ENCODE assay signal across 12 cellular contexts in genomic region chr16:85136213-85136704, GRCh38. TPM values are rescaled to one million over a fixed set of nuclear protein-coding genes. Genes with fewer than 3 reads are reported as not detected.
DNase-seq lines count a peak whose midpoint lies in the region; ATAC-seq and TF ChIP-seq lines count a peak whose summit lies in the region.
"Had no signal": no experiment of that assay in that cellular context is flagged by ENCODE, and none has a peak within 500 bp of the region (broad histone marks: within the 10 kb centered on the region; RNA-seq: fewer than 3 reads in every experiment).

No MANE protein-coding gene starts in this region.

- H3K27me3 ChIP-seq in OCI-LY3 (ENCODE audit: low read depth, low read length) = 0 out of 2 replicates have a peak, but pooled peaks cover 14% of the 10 kb centered on the region
- no peaks in the 10 kb centered on the region for H3K27me3 ChIP-seq in parathyroid adenoma (ENCODE audit: control insufficient read depth, insufficient read depth, low read length)

- DNase-seq in ELF-1 (ENCODE audit: low read depth, low spot score) (peak; percentile 54), fibroblast of villous mesenchyme (ENCODE audit: low read depth) (peak; percentile 81), NCI-H345 treated with DMSO at 0.1 percent for 48 hours (lab: John Stamatoyannopoulos, UW; ENCODE audit: unreplicated experiment) (no peak), epidermal melanocyte (ENCODE audit: insufficient read length, low spot score) (no peak), SW 1271 (lab: John Stamatoyannopoulos, UW) (no peak)
- DNase-seq: activated naive CD4-positive, alpha-beta T cell; CD4-positive, CD25-positive, alpha-beta regulatory T cell had no signal

- TF ChIP-seq CTCF in OCI-LY3 (IDR thresholded peaks at IDR 0.05; ENCODE audit: low read depth, low read length) (no peak), fibroblast of villous mesenchyme (IDR thresholded peaks at IDR 0.05; ENCODE audit: insufficient read depth, low read depth, low read length) (no peak), parathyroid adenoma (IDR thresholded peaks at IDR 0.05) (no peak)

- H3K4me1 ChIP-seq in OCI-LY3 (ENCODE audit: low read length) (peaks cover 16% of the 10 kb centered on the region), parathyroid adenoma (peaks cover 17% of the 10 kb centered on the region)

- ATAC-seq in GM18870 (IDR thresholded peaks at IDR 0.05; ENCODE audit: unreplicated experiment) = no peak

- no peaks in the 10 kb centered on the region for H3K36me3 ChIP-seq in OCI-LY3 (replicated peaks; ENCODE audit: low read depth, low read length)
- H3K36me3 ChIP-seq in parathyroid adenoma (ENCODE audit: control insufficient read depth, insufficient read depth, low read length) = no peaks in the 10 kb centered on the region

- H3K9me3 ChIP-seq in OCI-LY3 (ENCODE audit: insufficient read depth, low read length) (no peaks in the 10 kb centered on the region), parathyroid adenoma (ENCODE audit: control insufficient read depth, low read length) (no peaks in the 10 kb centered on the region)

- H3K9ac ChIP-seq in OCI-LY3 (ENCODE audit: low read length) (peak overlapping the region; percentile 19; the same call in 1 of the 2 replicates), parathyroid adenoma (no peak overlapping the region)

- H3K4me3 ChIP-seq in OCI-LY3 (ENCODE audit: low read length) (peak overlapping the region; percentile 51), fibroblast of villous mesenchyme (ENCODE audit: low read depth, low read length) (no peak overlapping the region), parathyroid adenoma (ENCODE audit: low read depth, low read length) (peak overlapping the region; percentile 45)
- H3K4me3 ChIP-seq: SK-N-MC had no signal

- H3K79me2 ChIP-seq in OCI-LY3 (ENCODE audit: low read length) (no peaks in the 10 kb centered on the region), parathyroid adenoma (no peaks in the 10 kb centered on the region)

- H3K27ac ChIP-seq in OCI-LY3 (ENCODE audit: low read length) (peak overlapping the region; percentile 19), parathyroid adenoma (peak overlapping the region; percentile 80)
- H3K27ac ChIP-seq: SK-N-MC had no signal

- H3K4me2 ChIP-seq in OCI-LY3 (ENCODE audit: low read length) (peak overlapping the region; percentile 53), parathyroid adenoma (ENCODE audit: low read length) (peak overlapping the region; percentile 76)

- H4K20me1 ChIP-seq in OCI-LY3 (ENCODE audit: insufficient read depth, low read length) = no peaks in the 10 kb centered on the region

- H2AFZ ChIP-seq in OCI-LY3 (ENCODE audit: low read depth, low read length) (peak overlapping the region; percentile 56), parathyroid adenoma (peak overlapping the region; percentile 84)

RNA-seq across cellular contexts. Expression of gene CIBAR2, which starts 24.0 kb away (rescaled TPM):
- total RNA-seq in fibroblast of villous mesenchyme = not detected in 2 replicates
- total RNA-seq: CD4-positive, CD25-positive, alpha-beta regulatory T cell; HT-29 had no signal

Comparison
In these comparisons a context has a peak if more than half of its experiments do, and no peak if none do; other contexts are left out.
1. DNase-seq: peak in ELF-1 (single experiment) and fibroblast of villous mesenchyme (single experiment); none in NCI-H345 treated with DMSO at 0.1 percent for 48 hours (single experiment), epidermal melanocyte (single experiment) and SW 1271 (0 of 2).